In the genomic region with DNA sequence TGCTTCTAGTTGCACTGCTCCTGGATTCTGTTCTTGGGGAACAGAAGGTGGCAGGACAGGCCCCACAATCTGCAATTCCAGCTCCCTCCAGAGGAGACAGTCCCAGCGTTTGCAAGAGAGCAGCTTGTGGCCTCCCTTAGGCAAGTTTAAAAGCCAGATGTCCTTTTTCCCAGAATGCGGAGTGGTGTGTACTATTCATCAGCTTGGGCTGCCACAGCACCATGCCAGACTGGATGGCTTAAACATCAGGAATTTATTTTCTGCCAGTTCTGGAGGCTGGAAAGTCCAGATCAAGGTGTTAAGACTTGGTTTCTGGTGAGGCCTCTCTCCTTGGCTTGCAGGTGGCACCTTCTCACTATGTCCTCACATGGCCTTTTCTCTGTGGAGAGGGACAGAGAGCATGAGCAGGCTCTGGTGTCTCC, we compare ENCODE assay signal across 8 cellular contexts. TPM values are rescaled to one million over a fixed set of nuclear protein-coding genes. Genes with fewer than 3 reads are reported as not detected.
DNase-seq lines count a peak whose midpoint lies in the region; ATAC-seq and TF ChIP-seq lines count a peak whose summit lies in the region.

No MANE protein-coding gene starts in this region.

- peaks cover 21% of the 10 kb centered on the region for H3K27me3 Mint-ChIP-seq in glutamatergic neuron (ENCODE audit: unreplicated experiment)

- no peaks in the 10 kb centered on the region for H3K36me3 ChIP-seq in BLaER1 treated with 17β-estradiol and CSF1 and Interleukin-3, amounts not matched to agents 10 nM and 100 nM

- no peaks in the 10 kb centered on the region for H3K9me3 ChIP-seq in BLaER1 treated with 17β-estradiol and CSF1 and Interleukin-3, amounts not matched to agents 10 nM and 100 nM (replicated peaks in 1 of 11)

- DNase-seq in H4 (ENCODE audit: low spot score) = peak; percentile 54
- DNase-seq in SKM-1 (lab: John Stamatoyannopoulos, UW; ENCODE audit: unreplicated experiment) = peak; percentile 57
- peak; percentile 80 for DNase-seq in glutamatergic neuron
- no peak for DNase-seq in mesenteric fat pad (ENCODE audit: low spot score)
- DNase-seq in NCI-H345 (lab: John Stamatoyannopoulos, UW) = no peak

- H3K4me1 ChIP-seq in BLaER1 treated with 17β-estradiol and CSF1 and Interleukin-3, amounts not matched to agents 10 nM and 100 nM = peaks cover 57 to 90% (median 84%) of the 10 kb centered on the region in 10 experiments

- H3K4me3 ChIP-seq in BLaER1 treated with 17β-estradiol and CSF1 and Interleukin-3, amounts not matched to agents 10 nM and 100 nM = no peak overlapping the region

- H3K27ac Mint-ChIP-seq in glutamatergic neuron (ENCODE audit: unreplicated experiment) = peak overlapping the region; percentile 96

- peaks cover 24% of the 10 kb centered on the region for H3K9me3 Mint-ChIP-seq in glutamatergic neuron (ENCODE audit: unreplicated experiment)

- no peaks in the 10 kb centered on the region for H3K36me3 Mint-ChIP-seq in glutamatergic neuron (ENCODE audit: unreplicated experiment)

- H3K4me3 Mint-ChIP-seq in glutamatergic neuron (ENCODE audit: unreplicated experiment) = peak overlapping the region; percentile 34

- ATAC-seq in HG02759 (IDR thresholded peaks at IDR 0.05; ENCODE audit: unreplicated experiment) (no peak), GM19467 (IDR thresholded peaks at IDR 0.05; ENCODE audit: unreplicated experiment) (no peak)

- H3K4me2 ChIP-seq in BLaER1 treated with 17β-estradiol and CSF1 and Interleukin-3, amounts not matched to agents 10 nM and 100 nM = peak overlapping the region; percentile 42 to 100 (median 99); a peak in 20 of 22 replicates

- no peaks in the 10 kb centered on the region for H4K20me1 ChIP-seq in BLaER1 treated with 17β-estradiol and CSF1 and Interleukin-3, amounts not matched to agents 10 nM and 100 nM

- H3K9ac ChIP-seq in BLaER1 treated with 17β-estradiol and CSF1 and Interleukin-3, amounts not matched to agents 10 nM and 100 nM = peak overlapping the region in 1 of 11 experiments; percentile 4; a peak in 2 of 22 replicates

- H3K27ac ChIP-seq in BLaER1 treated with 17β-estradiol and CSF1 and Interleukin-3, amounts not matched to agents 10 nM and 100 nM = peak overlapping the region in 2 of 11 experiments; percentile 15 to 95; a peak in 3 of 22 replicates

- peaks cover 65% of the 10 kb centered on the region for H3K4me1 Mint-ChIP-seq in glutamatergic neuron (ENCODE audit: low read depth, unreplicated experiment)

- H3K27me3 ChIP-seq in BLaER1 treated with 17β-estradiol and CSF1 and Interleukin-3, amounts not matched to agents 10 nM and 100 nM = no peaks in the 10 kb centered on the region

- peak; percentile 84 for TF ChIP-seq CTCF in glutamatergic neuron (IDR thresholded peaks at IDR 0.05; ENCODE audit: partially characterized antibody, unreplicated experiment)

RNA-seq across cellular contexts. Expression of a gene that starts 11.7 kb away (rescaled TPM):
- total RNA-seq in H4 (2014; rRNA removed; shearing (Covaris generic)) = under 0.01 TPM in 1 of 2 replicates, not detected in the other
- 1,100 TPM for total RNA-seq in glutamatergic neuron (ENCODE audit: unreplicated experiment)
- total RNA-seq in mesenteric fat pad = 2.5 TPM

RNA-seq across cellular contexts. Expression of a gene that starts 47.3 kb away (rescaled TPM):
- not detected in 2 replicates for total RNA-seq in H4 (2014; rRNA removed; shearing (Covaris generic))
- total RNA-seq in glutamatergic neuron (ENCODE audit: unreplicated experiment) = not detected
- not detected for total RNA-seq in mesenteric fat pad

RNA-seq across cellular contexts. Expression of a gene that starts 51.2 kb away (rescaled TPM):
- not detected in 2 replicates for total RNA-seq in H4 (2014; rRNA removed; shearing (Covaris generic))
- total RNA-seq in glutamatergic neuron (ENCODE audit: unreplicated experiment) = not detected
- total RNA-seq in mesenteric fat pad = 2.8 TPM

Comparison
In these comparisons a context has a peak if more than half of its experiments do, and no peak if none do; other contexts are left out.
1. DNase-seq: peak in H4 (single experiment), SKM-1 (single experiment) and glutamatergic neuron (single experiment); none in mesenteric fat pad (single experiment) and NCI-H345 (single experiment).
2. RNA of a gene that starts 11.7 kb away (total RNA-seq): 1,100 TPM in glutamatergic neuron (single experiment); 2.5 TPM in mesenteric fat pad (single experiment) and under 0.01 TPM in H4; every median in the first group is over 100 times any median in the second.